Comparison of ENCODE assay signal across 23 cellular contexts in the genomic region with DNA sequence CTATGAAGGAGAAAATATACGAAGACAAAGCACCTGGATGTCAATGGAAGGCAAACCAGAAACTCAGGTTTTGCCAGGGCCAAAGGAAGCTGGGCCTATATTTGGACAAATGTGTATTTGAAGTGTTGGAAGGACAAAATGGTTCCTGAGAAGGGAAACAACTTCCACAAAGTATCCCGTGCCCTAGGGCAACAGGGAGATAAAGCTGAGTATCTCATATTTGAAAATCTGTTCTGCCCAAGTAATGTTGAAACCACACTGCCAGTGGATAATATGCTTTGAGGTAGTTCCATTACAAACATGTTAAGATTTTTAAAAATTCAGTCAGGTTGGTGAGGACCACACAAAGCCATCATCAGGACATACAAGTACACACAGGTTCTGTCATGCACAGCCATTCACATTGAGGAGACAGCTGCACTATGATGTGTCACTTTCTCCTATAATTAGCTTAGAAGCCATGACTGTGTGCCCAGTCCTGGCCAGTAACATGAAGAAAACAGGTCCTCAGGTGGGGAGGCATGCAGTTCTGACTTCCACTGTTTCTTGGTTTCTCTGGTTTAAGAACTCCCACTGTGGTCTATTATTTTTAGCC.
"Had no signal": no experiment of that assay in that cellular context is flagged by ENCODE, and none has a peak within 500 bp of the region (broad histone marks: within the 10 kb centered on the region; RNA-seq: fewer than 3 reads in every experiment).

No MANE protein-coding gene starts in this region.

- DNase-seq: central memory CD4-positive, alpha-beta T cell; effector CD8-positive, alpha-beta T cell; endodermal cell; foreskin melanocyte; head of caudate nucleus; kidney; mesenchymal stem cell; mucosa of descending colon; naive thymus-derived CD4-positive, alpha-beta T cell; occipital lobe; ovary; posterior cingulate gyrus; psoas muscle; right cardiac atrium; sigmoid colon; stimulated activated CD4-positive, alpha-beta T cell treated with anti-CD3 and anti-CD28 coated beads, Interleukin-15, amount 100 ng/mL, for 24 hours; stimulated activated CD4-positive, alpha-beta T cell treated with anti-CD3 and anti-CD28 coated beads, Interleukin-2, amount 100 ng/mL, for 48 hours; stimulated activated naive B cell treated with anti-CD40 and anti-IgM and Interleukin-4, amounts not matched to agents 10 μg/mL and 1 μg/mL and 100 μg/mL, for 72 hours had no signal

- H3K4me3 ChIP-seq: esophagus muscularis mucosa, lung, mucosa of descending colon, ovary, psoas muscle, sigmoid colon, skin epidermis, suprapubic skin had no signal

- H3K36me3 ChIP-seq: esophagus muscularis mucosa, ovary, sigmoid colon, suprapubic skin had no signal

- H3K27ac ChIP-seq: esophagus muscularis mucosa, ovary, psoas muscle, sigmoid colon, skin epidermis, suprapubic skin had no signal

- ATAC-seq: left lobe of liver; mucosa of descending colon; naive thymus-derived CD4-positive, alpha-beta T cell; psoas muscle; right cardiac atrium; stimulated activated naive B cell treated with anti-CD40 and anti-IgM and Interleukin-4, amounts not matched to agents 10 μg/mL and 1 μg/mL and 100 μg/mL, for 72 hours had no signal

- H3K27me3 ChIP-seq: esophagus muscularis mucosa, sigmoid colon, suprapubic skin had no signal

- H3K4me1 ChIP-seq: esophagus muscularis mucosa, psoas muscle, sigmoid colon, suprapubic skin had no signal

- H3K9me3 ChIP-seq: esophagus muscularis mucosa, mucosa of descending colon, ovary, psoas muscle, sigmoid colon, suprapubic skin had no signal
